Comparison of ENCODE assay signal across 18 cellular contexts in genomic region chr16:28915181-28915580, GRCh38. TPM values are rescaled to one million over a fixed set of nuclear protein-coding genes. Genes with fewer than 3 reads are reported as not detected.
DNase-seq lines count a peak whose midpoint lies in the region; ATAC-seq and TF ChIP-seq lines count a peak whose summit lies in the region.
"Had no signal": no experiment of that assay in that cellular context is flagged by ENCODE, and none has a peak within 500 bp of the region (broad histone marks: within the 10 kb centered on the region; RNA-seq: fewer than 3 reads in every experiment).

No MANE protein-coding gene starts in this region.

- peaks cover 4% of the 10 kb centered on the region for H3K9me3 Mint-ChIP-seq in endodermal cell
- H3K9me3 Mint-ChIP-seq: natural killer cell had no signal

- H3K4me2 ChIP-seq in PC-3 (ENCODE audit: low read length): no peak overlapping the region

- H3K36me3 Mint-ChIP-seq in endodermal cell (ENCODE audit: low read depth): peaks cover 44% of the 10 kb centered on the region

- intact Hi-C loops in PC-3 (cut with micrococcal nuclease): no loop called here
- intact Hi-C loops in left ventricle myocardium inferior (cut with micrococcal nuclease): no loop called here

- no peaks in the 10 kb centered on the region for H4K20me1 ChIP-seq in PC-3 (ENCODE audit: low read length)

- no peaks in the 10 kb centered on the region for H3K9me2 ChIP-seq in PC-3 (replicated peaks; ENCODE audit: low read length)

- H3K27me3 ChIP-seq in PC-3 (ENCODE audit: low read length): no peaks in the 10 kb centered on the region
- no peaks in the 10 kb centered on the region for H3K27me3 ChIP-seq in left ventricle myocardium inferior (ENCODE audit: low read depth)
- no peaks in the 10 kb centered on the region for H3K27me3 ChIP-seq in endodermal cell (ENCODE audit: control insufficient read depth, insufficient read depth, low read length, poor library complexity, severe bottlenecking)
- H3K27me3 ChIP-seq: esophagus squamous epithelium had no signal

- peaks cover 8% of the 10 kb centered on the region for H3K4me1 ChIP-seq in PC-3 (ENCODE audit: insufficient read depth, low read length)
- H3K4me1 ChIP-seq in left ventricle myocardium inferior: no peaks in the 10 kb centered on the region
- H3K4me1 ChIP-seq in endodermal cell (ENCODE audit: control insufficient read depth, insufficient read depth, low read length): no peaks in the 10 kb centered on the region
- H3K4me1 ChIP-seq: psoas muscle had no signal

- no peak for ATAC-seq in PC-3
- ATAC-seq in GM21360 (IDR thresholded peaks at IDR 0.05; ENCODE audit: unreplicated experiment): no peak
- ATAC-seq: activated CD8-positive, alpha-beta T cell treated with anti-CD3 and anti-CD28 coated beads, Interleukin-2, amount 10 ng/mL, durations not matched to agents 7 days and 5 days; natural killer cell; psoas muscle had no signal

- H3K4me3 Mint-ChIP-seq in endodermal cell: no peak overlapping the region
- H3K4me3 Mint-ChIP-seq: activated CD8-positive, alpha-beta T cell treated with anti-CD3 and anti-CD28 coated beads, Interleukin-2, amount 10 ng/mL, durations not matched to agents 7 days and 5 days; natural killer cell had no signal

- H3K36me3 ChIP-seq in PC-3 (ENCODE audit: low read depth, low read length) (no peaks in the 10 kb centered on the region; the same call in 1 of the 2 replicates), left ventricle myocardium inferior (peaks cover 92% of the 10 kb centered on the region), endodermal cell (ENCODE audit: control insufficient read depth, insufficient read depth, low read length) (peaks cover 5% of the 10 kb centered on the region)

- POLR2A ChIA-PET in PC-3 (lab: Charles Lee; ENCODE audit: unreplicated experiment): no interaction called here

- H3K79me2 ChIP-seq in PC-3 (ENCODE audit: low read length): no peaks in the 10 kb centered on the region

- no peak overlapping the region for H2AFZ ChIP-seq in PC-3 (ENCODE audit: low read length)

- no peaks in the 10 kb centered on the region for H3K27me3 Mint-ChIP-seq in endodermal cell (ENCODE audit: insufficient read depth)

- no peaks in the 10 kb centered on the region for H3K9me3 ChIP-seq in PC-3 (ENCODE audit: low read length)
- no peaks in the 10 kb centered on the region for H3K9me3 ChIP-seq in left ventricle myocardium inferior (replicated peaks)
- H3K9me3 ChIP-seq in endodermal cell (ENCODE audit: control insufficient read depth, low read length): no peaks in the 10 kb centered on the region
- H3K9me3 ChIP-seq: esophagus squamous epithelium, psoas muscle had no signal

- no peak overlapping the region for H3K9ac ChIP-seq in PC-3 (ENCODE audit: low read length)
- H3K9ac ChIP-seq in endodermal cell (ENCODE audit: extremely low read depth, low read length, poor library complexity, severe bottlenecking): no peak overlapping the region

- no peaks in the 10 kb centered on the region for H3F3A ChIP-seq in PC-3 (ENCODE audit: low read length, unreplicated experiment)

- no peak for TF ChIP-seq CTCF in PC-3 (conservative IDR thresholded peaks at IDR 0.05; ENCODE audit: low read depth, low read length)
- no peak for TF ChIP-seq CTCF in cardiac fibroblast (IDR thresholded peaks at IDR 0.05; ENCODE audit: low read depth, low read length)
- TF ChIP-seq CTCF in left ventricle myocardium inferior (IDR thresholded peaks at IDR 0.05; ENCODE audit: borderline replicate concordance): no peak
- TF ChIP-seq CTCF in endodermal cell (conservative IDR thresholded peaks at IDR 0.05): no peak

- DNase-seq in EH (ENCODE audit: low read depth) (peak; percentile 88), PC-3 (peak; percentile 51), cardiac fibroblast (ENCODE audit: low read depth in 2 of 2) (peak; percentile 58 to 59), lung microvascular endothelial cell (ENCODE audit: low read depth in 2 of 2) (peak; percentile 59 to 84), left ventricle myocardium inferior (no peak), endodermal cell (no peak), HT-29 (ENCODE audit: low spot score) (no peak)
- DNase-seq: activated CD8-positive, alpha-beta T cell treated with anti-CD3 and anti-CD28 coated beads, Interleukin-2, amount 10 ng/mL, durations not matched to agents 7 days and 5 days; amygdala; esophagus squamous epithelium; natural killer cell; NCI-H2081 treated with DMSO at 0.1 percent for 48 hours; NCI-H524 treated with DMSO at 0.1 percent for 48 hours; OCI-M1; psoas muscle had no signal

- H3K4me1 Mint-ChIP-seq in endodermal cell: no peaks in the 10 kb centered on the region

- CTCF ChIA-PET in PC-3 (lab: Charles Lee): no interaction called here

- no peak overlapping the region for H3K27ac ChIP-seq in PC-3 (ENCODE audit: low read length)
- H3K27ac ChIP-seq in left ventricle myocardium inferior (replicated peaks): no peak overlapping the region
- no peak overlapping the region for H3K27ac ChIP-seq in endodermal cell (ENCODE audit: low read depth, low read length)
- H3K27ac ChIP-seq: coronary artery, esophagus squamous epithelium, psoas muscle, VCaP had no signal

- H3K4me3 ChIP-seq in PC-3 (ENCODE audit: low read length) (no peak overlapping the region), cardiac fibroblast (replicated peaks in 1 of 2; ENCODE audit: low read depth in 2 of 2, low read length in 2 of 2) (no peak overlapping the region), left ventricle myocardium inferior (no peak overlapping the region), endodermal cell (ENCODE audit: low read length) (no peak overlapping the region)
- H3K4me3 ChIP-seq: coronary artery, esophagus squamous epithelium, psoas muscle had no signal

- no peak overlapping the region for H3K27ac Mint-ChIP-seq in endodermal cell
- H3K27ac Mint-ChIP-seq: activated CD8-positive, alpha-beta T cell treated with anti-CD3 and anti-CD28 coated beads, Interleukin-2, amount 10 ng/mL, durations not matched to agents 7 days and 5 days; natural killer cell had no signal

- BruUV-seq in PC-3 (replicated peaks; lab: Mats Ljungman, UMichigan): no TSS peak

RNA-seq across cellular contexts. Expression of gene RABEP2, which starts 9.9 kb away (rescaled TPM):
- total RNA-seq in PC-3 (2014; rRNA removed) (40.2 and 43.3 TPM in 2 replicates), lung microvascular endothelial cell (25.3 and 31.2 TPM in 2 replicates), left ventricle myocardium inferior (17.7 TPM), endodermal cell (10 to 100 TPM; 16.1 to 19.2 TPM)
- polyA plus RNA-seq in endodermal cell (2013, experiment 1 of 2): 7.8 TPM
- 6.0 TPM for polyA plus RNA-seq in endodermal cell (2013, experiment 2 of 2)
- 47.3 and 59.1 TPM in 2 replicates for total RNA-seq in HT-29 (2014; rRNA removed; shearing (Covaris generic))

RNA-seq across cellular contexts. Expression of gene CD19, which starts 16.6 kb away (rescaled TPM):
- total RNA-seq in PC-3 (2014; rRNA removed): not detected in 2 replicates
- total RNA-seq in lung microvascular endothelial cell: 0.20 TPM in 1 of 2 replicates, not detected in the other
- not detected for total RNA-seq in left ventricle myocardium inferior
- not detected for total RNA-seq in endodermal cell
- polyA plus RNA-seq in endodermal cell (2013, experiment 1 of 2): not detected
- not detected for polyA plus RNA-seq in endodermal cell (2013, experiment 2 of 2)
- not detected in 2 replicates for total RNA-seq in HT-29 (2014; rRNA removed; shearing (Covaris generic))

RNA-seq across cellular contexts. Expression of gene NFATC2IP, which starts 35.6 kb away (rescaled TPM):
- total RNA-seq in PC-3 (2014; rRNA removed): 33.3 and 43.9 TPM in 2 replicates
- total RNA-seq in lung microvascular endothelial cell: 16.8 and 21.0 TPM in 2 replicates
- 18.1 TPM for total RNA-seq in left ventricle myocardium inferior
- total RNA-seq in endodermal cell: 10 to 100 TPM; 63.7 to 65.4 TPM
- 46.2 TPM for polyA plus RNA-seq in endodermal cell (2013, experiment 1 of 2)
- 39.5 TPM for polyA plus RNA-seq in endodermal cell (2013, experiment 2 of 2)
- 54.8 and 66.3 TPM in 2 replicates for total RNA-seq in HT-29 (2014; rRNA removed; shearing (Covaris generic))

RNA-seq across cellular contexts. Expression of gene ATP2A1, which starts 36.9 kb away (rescaled TPM):
- total RNA-seq in PC-3 (2014; rRNA removed) (0.23 and 0.87 TPM in 2 replicates), lung microvascular endothelial cell (under 0.01 TPM in 2 replicates), left ventricle myocardium inferior (0.38 TPM), endodermal cell (1 to 10 TPM; 4.7 to 7.7 TPM)
- 2.2 TPM for polyA plus RNA-seq in endodermal cell (2013, experiment 1 of 2)
- polyA plus RNA-seq in endodermal cell (2013, experiment 2 of 2): 3.7 TPM
- total RNA-seq in HT-29 (2014; rRNA removed; shearing (Covaris generic)): 0.83 and 2.6 TPM in 2 replicates

RNA-seq across cellular contexts. Expression of gene SH2B1, which starts 51.5 kb away (rescaled TPM):
- total RNA-seq in PC-3 (2014; rRNA removed) (22.2 and 24.4 TPM in 2 replicates), lung microvascular endothelial cell (8.1 and 9.9 TPM in 2 replicates), left ventricle myocardium inferior (48.5 TPM), endodermal cell (10 to 100 TPM; 56.5 to 63.4 TPM)
- polyA plus RNA-seq in endodermal cell (2013, experiment 1 of 2): 42.6 TPM
- 33.7 TPM for polyA plus RNA-seq in endodermal cell (2013, experiment 2 of 2)
- total RNA-seq in HT-29 (2014; rRNA removed; shearing (Covaris generic)): 38.9 and 50.2 TPM in 2 replicates

Comparison
In these comparisons a context has a peak if more than half of its experiments do, and no peak if none do; other contexts are left out.
1. DNase-seq: peak in EH (single experiment), PC-3 (single experiment), cardiac fibroblast (2 of 2) and lung microvascular endothelial cell (2 of 2); none in left ventricle myocardium inferior (single experiment), endodermal cell (single experiment) and HT-29 (single experiment).